Comparison of ENCODE assay signal across 2 cellular contexts in the genomic region with DNA sequence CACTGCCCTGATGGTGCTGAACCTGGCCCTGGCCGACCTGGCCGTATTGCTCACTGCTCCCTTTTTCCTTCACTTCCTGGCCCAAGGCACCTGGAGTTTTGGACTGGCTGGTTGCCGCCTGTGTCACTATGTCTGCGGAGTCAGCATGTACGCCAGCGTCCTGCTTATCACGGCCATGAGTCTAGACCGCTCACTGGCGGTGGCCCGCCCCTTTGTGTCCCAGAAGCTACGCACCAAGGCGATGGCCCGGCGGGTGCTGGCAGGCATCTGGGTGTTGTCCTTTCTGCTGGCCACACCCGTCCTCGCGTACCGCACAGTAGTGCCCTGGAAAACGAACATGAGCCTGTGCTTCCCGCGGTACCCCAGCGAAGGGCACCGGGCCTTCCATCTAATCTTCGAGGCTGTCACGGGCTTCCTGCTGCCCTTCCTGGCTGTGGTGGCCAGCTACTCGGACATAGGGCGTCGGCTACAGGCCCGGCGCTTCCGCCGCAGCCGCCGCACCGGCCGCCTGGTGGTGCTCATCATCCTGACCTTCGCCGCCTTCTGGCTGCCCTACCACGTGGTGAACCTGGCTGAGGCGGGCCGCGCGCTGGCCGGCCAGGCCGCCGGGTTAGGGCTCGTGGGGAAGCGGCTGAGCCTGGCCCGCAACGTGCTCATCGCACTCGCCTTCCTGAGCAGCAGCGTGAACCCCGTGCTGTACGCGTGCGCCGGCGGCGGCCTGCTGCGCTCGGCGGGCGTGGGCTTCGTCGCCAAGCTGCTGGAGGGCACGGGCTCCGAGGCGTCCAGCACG.
TF ChIP-seq lines count a peak whose summit lies in the region.

No MANE protein-coding gene starts in this region.

TF ChIP-seq in HCT116, 20 proteins besides CTCF, POLR2A, EP300 and RAD21:
- no peak for TF ChIP-seq POLR2AphosphoS5 (IDR thresholded peaks at IDR 0.05; ENCODE audit: low read depth, low read length)
- no peak for TF ChIP-seq ZNF274 (IDR thresholded peaks at IDR 0.05; ENCODE audit: low read depth, low read length)
- no peak for TF ChIP-seq SRF (IDR thresholded peaks at IDR 0.05; ENCODE audit: low read depth)
- no peak for TF ChIP-seq EZH2 (IDR thresholded peaks at IDR 0.05)
- no peak for TF ChIP-seq ZFX (IDR thresholded peaks at IDR 0.05)
- TF ChIP-seq EZH2phosphoT487 (IDR thresholded peaks at IDR 0.05; ENCODE audit: borderline replicate concordance) = no peak
- TF ChIP-seq CBX3 (IDR thresholded peaks at IDR 0.05; ENCODE audit: low read depth) = no peak
- no peak for TF ChIP-seq TCF7L2 (IDR thresholded peaks at IDR 0.05; ENCODE audit: borderline replicate concordance, extremely low read depth, insufficient read depth, insufficient read length)
- TF ChIP-seq SIN3A (IDR thresholded peaks at IDR 0.05; ENCODE audit: low read depth) = no peak
- TF ChIP-seq, protein P1, sequence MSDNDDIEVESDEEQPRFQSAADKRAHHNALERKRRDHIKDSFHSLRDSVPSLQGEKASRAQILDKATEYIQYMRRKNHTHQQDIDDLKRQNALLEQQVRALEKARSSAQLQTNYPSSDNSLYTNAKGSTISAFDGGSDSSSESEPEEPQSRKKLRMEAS (IDR thresholded peaks at IDR 0.05) = no peak
- TF ChIP-seq, protein P2, sequence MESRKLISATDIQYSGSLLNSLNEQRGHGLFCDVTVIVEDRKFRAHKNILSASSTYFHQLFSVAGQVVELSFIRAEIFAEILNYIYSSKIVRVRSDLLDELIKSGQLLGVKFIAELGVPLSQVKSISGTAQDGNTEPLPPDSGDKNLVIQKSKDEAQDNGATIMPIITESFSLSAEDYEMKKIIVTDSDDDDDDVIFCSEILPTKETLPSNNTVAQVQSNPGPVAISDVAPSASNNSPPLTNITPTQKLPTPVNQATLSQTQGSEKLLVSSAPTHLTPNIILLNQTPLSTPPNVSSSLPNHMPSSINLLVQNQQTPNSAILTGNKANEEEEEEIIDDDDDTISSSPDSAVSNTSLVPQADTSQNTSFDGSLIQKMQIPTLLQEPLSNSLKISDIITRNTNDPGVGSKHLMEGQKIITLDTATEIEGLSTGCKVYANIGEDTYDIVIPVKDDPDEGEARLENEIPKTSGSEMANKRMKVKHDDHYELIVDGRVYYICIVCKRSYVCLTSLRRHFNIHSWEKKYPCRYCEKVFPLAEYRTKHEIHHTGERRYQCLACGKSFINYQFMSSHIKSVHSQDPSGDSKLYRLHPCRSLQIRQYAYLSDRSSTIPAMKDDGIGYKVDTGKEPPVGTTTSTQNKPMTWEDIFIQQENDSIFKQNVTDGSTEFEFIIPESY (IDR thresholded peaks at IDR 0.05; ENCODE audit: extremely low read depth, insufficient replicate concordance, low read length) = no peak
- TF ChIP-seq JUND (IDR thresholded peaks at IDR 0.05) = no peak
- TF ChIP-seq, protein P3, sequence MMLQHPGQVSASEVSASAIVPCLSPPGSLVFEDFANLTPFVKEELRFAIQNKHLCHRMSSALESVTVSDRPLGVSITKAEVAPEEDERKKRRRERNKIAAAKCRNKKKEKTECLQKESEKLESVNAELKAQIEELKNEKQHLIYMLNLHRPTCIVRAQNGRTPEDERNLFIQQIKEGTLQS (IDR thresholded peaks at IDR 0.05) = no peak
- TF ChIP-seq FOSL1 (IDR thresholded peaks at IDR 0.05; ENCODE audit: low read depth) = no peak
- TF ChIP-seq YY1 (IDR thresholded peaks at IDR 0.05; ENCODE audit: extremely low read depth, insufficient replicate concordance, low read depth, low read length) = no peak
- no peak for TF ChIP-seq ELF1 (IDR thresholded peaks at IDR 0.05; ENCODE audit: borderline replicate concordance, low read depth)
- TF ChIP-seq SP1 (IDR thresholded peaks at IDR 0.05; ENCODE audit: low read depth) = no peak
- no peak for TF ChIP-seq EGR1 (IDR thresholded peaks at IDR 0.05; ENCODE audit: low read depth)

TF ChIP-seq in GM12878, 131 proteins besides CTCF, POLR2A, EP300 and RAD21:
- TF ChIP-seq BACH1 (IDR thresholded peaks at IDR 0.05; ENCODE audit: borderline replicate concordance) (no peak), SREBF1 (IDR thresholded peaks at IDR 0.05; ENCODE audit: low read length) (no peak), NFYA (IDR thresholded peaks at IDR 0.05; ENCODE audit: borderline replicate concordance, low read depth, low read length) (no peak), RB1 (IDR thresholded peaks at IDR 0.05; ENCODE audit: borderline replicate concordance) (no peak), ATF7 (IDR thresholded peaks at IDR 0.05; ENCODE audit: low read depth) (no peak), ESRRA (IDR thresholded peaks at IDR 0.05; ENCODE audit: low read length) (no peak), ZSCAN29 (IDR thresholded peaks at IDR 0.05) (no peak), ZBED1 (IDR thresholded peaks at IDR 0.05; ENCODE audit: borderline replicate concordance) (no peak)
- TF ChIP-seq, protein P4, sequence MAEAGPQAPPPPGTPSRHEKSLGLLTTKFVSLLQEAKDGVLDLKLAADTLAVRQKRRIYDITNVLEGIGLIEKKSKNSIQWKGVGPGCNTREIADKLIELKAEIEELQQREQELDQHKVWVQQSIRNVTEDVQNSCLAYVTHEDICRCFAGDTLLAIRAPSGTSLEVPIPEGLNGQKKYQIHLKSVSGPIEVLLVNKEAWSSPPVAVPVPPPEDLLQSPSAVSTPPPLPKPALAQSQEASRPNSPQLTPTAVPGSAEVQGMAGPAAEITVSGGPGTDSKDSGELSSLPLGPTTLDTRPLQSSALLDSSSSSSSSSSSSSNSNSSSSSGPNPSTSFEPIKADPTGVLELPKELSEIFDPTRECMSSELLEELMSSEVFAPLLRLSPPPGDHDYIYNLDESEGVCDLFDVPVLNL (IDR thresholded peaks at IDR 0.05; ENCODE audit: low read depth, low read length) = no peak
- TF ChIP-seq, protein P5, sequence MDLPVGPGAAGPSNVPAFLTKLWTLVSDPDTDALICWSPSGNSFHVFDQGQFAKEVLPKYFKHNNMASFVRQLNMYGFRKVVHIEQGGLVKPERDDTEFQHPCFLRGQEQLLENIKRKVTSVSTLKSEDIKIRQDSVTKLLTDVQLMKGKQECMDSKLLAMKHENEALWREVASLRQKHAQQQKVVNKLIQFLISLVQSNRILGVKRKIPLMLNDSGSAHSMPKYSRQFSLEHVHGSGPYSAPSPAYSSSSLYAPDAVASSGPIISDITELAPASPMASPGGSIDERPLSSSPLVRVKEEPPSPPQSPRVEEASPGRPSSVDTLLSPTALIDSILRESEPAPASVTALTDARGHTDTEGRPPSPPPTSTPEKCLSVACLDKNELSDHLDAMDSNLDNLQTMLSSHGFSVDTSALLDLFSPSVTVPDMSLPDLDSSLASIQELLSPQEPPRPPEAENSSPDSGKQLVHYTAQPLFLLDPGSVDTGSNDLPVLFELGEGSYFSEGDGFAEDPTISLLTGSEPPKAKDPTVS (IDR thresholded peaks at IDR 0.05; ENCODE audit: low read depth, low read length) = no peak
- TF ChIP-seq, protein P6, sequence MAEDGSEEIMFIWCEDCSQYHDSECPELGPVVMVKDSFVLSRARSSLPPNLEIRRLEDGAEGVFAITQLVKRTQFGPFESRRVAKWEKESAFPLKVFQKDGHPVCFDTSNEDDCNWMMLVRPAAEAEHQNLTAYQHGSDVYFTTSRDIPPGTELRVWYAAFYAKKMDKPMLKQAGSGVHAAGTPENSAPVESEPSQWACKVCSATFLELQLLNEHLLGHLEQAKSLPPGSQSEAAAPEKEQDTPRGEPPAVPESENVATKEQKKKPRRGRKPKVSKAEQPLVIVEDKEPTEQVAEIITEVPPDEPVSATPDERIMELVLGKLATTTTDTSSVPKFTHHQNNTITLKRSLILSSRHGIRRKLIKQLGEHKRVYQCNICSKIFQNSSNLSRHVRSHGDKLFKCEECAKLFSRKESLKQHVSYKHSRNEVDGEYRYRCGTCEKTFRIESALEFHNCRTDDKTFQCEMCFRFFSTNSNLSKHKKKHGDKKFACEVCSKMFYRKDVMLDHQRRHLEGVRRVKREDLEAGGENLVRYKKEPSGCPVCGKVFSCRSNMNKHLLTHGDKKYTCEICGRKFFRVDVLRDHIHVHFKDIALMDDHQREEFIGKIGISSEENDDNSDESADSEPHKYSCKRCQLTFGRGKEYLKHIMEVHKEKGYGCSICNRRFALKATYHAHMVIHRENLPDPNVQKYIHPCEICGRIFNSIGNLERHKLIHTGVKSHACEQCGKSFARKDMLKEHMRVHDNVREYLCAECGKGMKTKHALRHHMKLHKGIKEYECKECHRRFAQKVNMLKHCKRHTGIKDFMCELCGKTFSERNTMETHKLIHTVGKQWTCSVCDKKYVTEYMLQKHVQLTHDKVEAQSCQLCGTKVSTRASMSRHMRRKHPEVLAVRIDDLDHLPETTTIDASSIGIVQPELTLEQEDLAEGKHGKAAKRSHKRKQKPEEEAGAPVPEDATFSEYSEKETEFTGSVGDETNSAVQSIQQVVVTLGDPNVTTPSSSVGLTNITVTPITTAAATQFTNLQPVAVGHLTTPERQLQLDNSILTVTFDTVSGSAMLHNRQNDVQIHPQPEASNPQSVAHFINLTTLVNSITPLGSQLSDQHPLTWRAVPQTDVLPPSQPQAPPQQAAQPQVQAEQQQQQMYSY (CRISPR knock-in tag; IDR thresholded peaks at IDR 0.05) = no peak
- TF ChIP-seq, protein P7, sequence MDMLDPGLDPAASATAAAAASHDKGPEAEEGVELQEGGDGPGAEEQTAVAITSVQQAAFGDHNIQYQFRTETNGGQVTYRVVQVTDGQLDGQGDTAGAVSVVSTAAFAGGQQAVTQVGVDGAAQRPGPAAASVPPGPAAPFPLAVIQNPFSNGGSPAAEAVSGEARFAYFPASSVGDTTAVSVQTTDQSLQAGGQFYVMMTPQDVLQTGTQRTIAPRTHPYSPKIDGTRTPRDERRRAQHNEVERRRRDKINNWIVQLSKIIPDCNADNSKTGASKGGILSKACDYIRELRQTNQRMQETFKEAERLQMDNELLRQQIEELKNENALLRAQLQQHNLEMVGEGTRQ (IDR thresholded peaks at IDR 0.05; ENCODE audit: borderline replicate concordance, low read depth, low read length) = no peak
TF ChIP-seq in GM12878: peak in this region for 0.
